ENCODE assay signal across 18 cellular contexts in the genomic region with DNA sequence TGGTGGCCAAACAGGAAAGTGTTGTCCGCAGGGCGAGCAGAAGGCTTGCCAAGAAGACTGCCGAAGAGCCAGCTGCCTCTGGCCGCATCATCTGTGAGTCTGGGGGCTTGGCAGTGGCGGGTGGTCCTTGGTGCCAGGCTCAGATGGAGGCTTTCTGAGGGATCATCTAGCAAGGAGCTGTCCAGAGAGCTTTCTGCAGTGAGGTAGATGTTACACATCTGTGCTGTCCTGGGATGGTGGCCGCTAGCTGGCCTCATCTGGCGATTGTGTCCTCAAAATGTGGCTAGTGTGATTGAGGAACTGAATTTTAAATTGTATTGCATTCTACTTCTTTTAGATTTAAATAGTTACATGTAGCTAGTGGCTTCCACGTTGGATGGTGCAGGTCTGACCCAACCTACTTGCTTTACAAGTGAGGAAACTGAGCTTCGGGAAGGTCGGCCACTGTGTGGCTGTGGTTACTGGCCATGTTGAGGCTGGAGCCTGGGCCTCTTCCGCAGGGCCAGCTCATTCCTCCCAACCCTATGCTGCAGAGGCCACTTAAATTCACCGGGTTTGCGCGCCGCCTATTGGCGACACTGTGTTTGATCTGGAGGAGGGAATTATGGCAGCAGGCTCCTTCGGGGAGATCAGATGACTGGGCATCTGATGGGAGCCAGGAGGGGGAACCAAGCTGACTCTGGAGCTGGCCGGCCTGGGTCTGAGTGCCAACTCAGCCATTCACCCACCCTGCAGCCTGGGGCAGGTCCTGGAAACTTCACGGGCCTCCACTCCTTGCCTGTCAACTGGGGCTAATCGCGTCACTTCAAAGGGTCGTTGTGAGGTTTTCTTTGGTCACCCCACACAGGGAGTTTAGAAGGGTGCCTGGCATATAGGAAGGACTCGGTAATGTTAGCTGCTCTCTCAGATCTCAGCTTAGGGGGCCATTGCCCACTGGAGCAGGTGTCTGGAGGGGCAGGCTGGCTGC. TPM values are rescaled to one million over a fixed set of nuclear protein-coding genes. Genes with fewer than 3 reads are reported as not detected.
"Had no signal": no experiment of that assay in that cellular context is flagged by ENCODE, and none has a peak within 500 bp of the region (broad histone marks: within the 10 kb centered on the region; RNA-seq: fewer than 3 reads in every experiment).

No MANE protein-coding gene starts in this region.

- H3K9me3 Mint-ChIP-seq: activated T-cell treated with anti-CD3 and anti-CD28 coated beads, Interleukin-2, amount 50 U/mL, for 4 hours; mesothelial cell of epicardium; stimulated activated effector memory CD8-positive, alpha-beta T cell treated with anti-CD3 and anti-CD28 coated beads, Interleukin-12 subunit alpha, Interleukin-12 subunit beta, amount 100 ng/mL, for 72 hours had no signal

- H3K4me3 ChIP-seq: colonic mucosa, gastrocnemius medialis, smooth muscle cell, transverse colon had no signal

- H3K4me2 ChIP-seq: smooth muscle cell had no signal

- H3K9me3 ChIP-seq: colonic mucosa, gastrocnemius medialis, transverse colon had no signal

- H3K4me3 Mint-ChIP-seq: activated T-cell treated with anti-CD3 and anti-CD28 coated beads, Interleukin-2, amount 50 U/mL, for 4 hours; mesothelial cell of epicardium; stimulated activated effector memory CD8-positive, alpha-beta T cell treated with anti-CD3 and anti-CD28 coated beads, Interleukin-12 subunit alpha, Interleukin-12 subunit beta, amount 100 ng/mL, for 72 hours had no signal

- H3K27me3 Mint-ChIP-seq: progenitor cell of endocrine pancreas had no signal

- H3K27ac Mint-ChIP-seq: mesothelial cell of epicardium; progenitor cell of endocrine pancreas; stimulated activated effector memory CD8-positive, alpha-beta T cell treated with anti-CD3 and anti-CD28 coated beads, Interleukin-12 subunit alpha, Interleukin-12 subunit beta, amount 100 ng/mL, for 72 hours had no signal

- H3K27ac ChIP-seq: colonic mucosa, gastrocnemius medialis, transverse colon had no signal

- H3K27me3 ChIP-seq: colonic mucosa, gastrocnemius medialis, transverse colon had no signal

- H3K4me1 Mint-ChIP-seq: mesothelial cell of epicardium had no signal

- DNase-seq: activated gamma-delta T cell treated with Interleukin-2 at 50 U/mL for 16 hours; activated T-cell treated with anti-CD3 and anti-CD28 coated beads, Interleukin-2, amount 50 U/mL, for 4 hours; colonic mucosa; effector CD8-positive, alpha-beta T cell; gastrocnemius medialis; kidney; T-helper 2 cell; transverse colon had no signal

- H3K36me3 ChIP-seq: colonic mucosa had no signal

- H3K4me1 ChIP-seq: colonic mucosa, gastrocnemius medialis had no signal

- ATAC-seq: activated CD4-positive, CD25-positive, alpha-beta regulatory T cell treated with anti-CD3 and anti-CD28 coated beads, Interleukin-2, amount 50 U/mL, for 24 hours; activated T-cell treated with anti-CD3 and anti-CD28 coated beads, Interleukin-2, amount 50 U/mL, for 4 hours; gastrocnemius medialis; right cardiac atrium; stimulated activated effector memory CD8-positive, alpha-beta T cell treated with anti-CD3 and anti-CD28 coated beads, Interleukin-12 subunit alpha, Interleukin-12 subunit beta, amount 100 ng/mL, for 72 hours had no signal

RNA-seq across cellular contexts. Expression of a gene that starts 59.2 kb away (rescaled TPM):
- total RNA-seq: activated CD8-positive, alpha-beta memory T cell treated with anti-CD3 and anti-CD28 coated beads for 36 hours; activated T-cell treated with anti-CD3 and anti-CD28 coated beads, Interleukin-2, amount 50 U/mL, for 4 hours; aorta; colonic mucosa; gastrocnemius medialis; kidney; liver; mesothelial cell of epicardium; myocyte; progenitor cell of endocrine pancreas; right cardiac atrium; smooth muscle cell; transverse colon had no signal
- polyA plus RNA-seq: aorta, liver, right cardiac atrium, smooth muscle cell had no signal
